Comparison of ENCODE assay signal across 8 cellular contexts in genomic region chr20:62860391-62860923, GRCh38. TPM values are rescaled to one million over a fixed set of nuclear protein-coding genes. Genes with fewer than 3 reads are reported as not detected.
DNase-seq lines count a peak whose midpoint lies in the region; ATAC-seq and TF ChIP-seq lines count a peak whose summit lies in the region.

No MANE protein-coding gene starts in this region.

- 15 to 32% methylated on average over 4 to 24 of the region's 24 CpGs for WGBS in testis, 2 donors

- 0 out of 2 replicates have a peak, but pooled peaks cover 2% of the 10 kb centered on the region for H4K20me1 ChIP-seq in KMS-11 (ENCODE audit: insufficient read depth)

- no peaks in the 10 kb centered on the region for H3K9me3 ChIP-seq in testis

- peaks cover 21% of the 10 kb centered on the region for H3K4me1 ChIP-seq in KMS-11 (ENCODE audit: low read depth, poor library complexity, severe bottlenecking)
- peaks cover 8% of the 10 kb centered on the region for H3K4me1 ChIP-seq in testis

- H3K27ac ChIP-seq in KMS-11 (no peak overlapping the region), testis (no peak overlapping the region)

- peak in 2 of 3 experiments; percentile 52 to 67 for DNase-seq in NCI-H1417 (lab: John Stamatoyannopoulos, UW)
- no peak for DNase-seq in NCI-H1417 treated with DMSO at 0.1 percent for 48 hours (lab: John Stamatoyannopoulos, UW)
- DNase-seq in astrocyte of the cerebellum (ENCODE audit: low read depth) = no peak
- DNase-seq in kidney epithelial cell (ENCODE audit: low read depth) = no peak
- no peak for DNase-seq in testis
- no peak for DNase-seq in NCI-H2107 treated with DMSO at 0.1 percent for 48 hours (lab: John Stamatoyannopoulos, UW; ENCODE audit: unreplicated experiment)

- H3K79me2 ChIP-seq in KMS-11 (ENCODE audit: insufficient read depth, low read depth) = peaks cover 10% of the 10 kb centered on the region

- peak overlapping the region; percentile 64 for H3K4me2 ChIP-seq in KMS-11

- H3K4me3 ChIP-seq in KMS-11 (IDR thresholded peaks at IDR 0.05; ENCODE audit: insufficient read depth, low read depth, low read length) (no peak overlapping the region), astrocyte of the cerebellum (ENCODE audit: low read depth, low read length) (peak overlapping the region; percentile 46), kidney epithelial cell (ENCODE audit: low read depth, low read length) (peak overlapping the region; percentile 29), testis (peak overlapping the region; percentile 27 to 55)

- intact Hi-C loops in testis (cut with DNase I; ENCODE audit: low total_unique reads) = no loop called here

- no peak for ATAC-seq in HG02884 (IDR thresholded peaks at IDR 0.05; ENCODE audit: unreplicated experiment)

- no peak overlapping the region for H3K9ac ChIP-seq in KMS-11

- no peak for TF ChIP-seq POLR2A in testis (IDR thresholded peaks at IDR 0.05)

- no peaks in the 10 kb centered on the region for H3K27me3 ChIP-seq in KMS-11 (ENCODE audit: insufficient read depth, low read depth)
- no peaks in the 10 kb centered on the region for H3K27me3 ChIP-seq in kidney epithelial cell (ENCODE audit: control insufficient read depth, insufficient read depth, low read length)
- no peaks in the 10 kb centered on the region for H3K27me3 ChIP-seq in testis

- no peak overlapping the region for H2AFZ ChIP-seq in KMS-11 (ENCODE audit: low read depth)

- in situ Hi-C loops in astrocyte of the cerebellum (cut with HindIII; ENCODE audit: low sequenced_read_pairs) = no loop called here

- no peak for TF ChIP-seq CTCF in KMS-11 (conservative IDR thresholded peaks at IDR 0.05; ENCODE audit: low read depth, low read length)
- no peak for TF ChIP-seq CTCF in astrocyte of the cerebellum (IDR thresholded peaks at IDR 0.05; ENCODE audit: low read depth, low read length, missing control alignments)
- TF ChIP-seq CTCF in kidney epithelial cell (IDR thresholded peaks at IDR 0.05; ENCODE audit: insufficient read depth, low read length, poor library complexity, severe bottlenecking) = peak; percentile 1
- TF ChIP-seq CTCF in testis (IDR thresholded peaks at IDR 0.05) = no peak

- no peaks in the 10 kb centered on the region; the same call in 1 of the 2 replicates for H3K36me3 ChIP-seq in KMS-11 (ENCODE audit: insufficient read depth)
- no peaks in the 10 kb centered on the region for H3K36me3 ChIP-seq in kidney epithelial cell (ENCODE audit: control insufficient read depth, insufficient read depth, low read length)
- no peaks in the 10 kb centered on the region for H3K36me3 ChIP-seq in testis (ENCODE audit: low read depth, missing control alignments)

RNA-seq across cellular contexts. Expression of gene TCFL5, which starts 1.2 kb away (rescaled TPM):
- total RNA-seq in kidney epithelial cell (4.3 and 5.4 TPM in 2 replicates), testis (10 to 100 TPM; 66.4 to 85.3 TPM)
- polyA plus RNA-seq in testis (ENCODE audit: insufficient read depth, low read depth, low replicate concordance) = 184 TPM

RNA-seq across cellular contexts. Expression of gene COL9A3, which starts 43.6 kb away (rescaled TPM):
- total RNA-seq in kidney epithelial cell (5.4 and 10.4 TPM in 2 replicates), testis (10 to 100 TPM; 19.1 to 50.6 TPM)
- polyA plus RNA-seq in testis (ENCODE audit: insufficient read depth, low read depth, low replicate concordance) = 21.3 TPM

RNA-seq across cellular contexts. Expression of gene OGFR, which starts 55.8 kb away (rescaled TPM):
- total RNA-seq in kidney epithelial cell = 54.4 and 61.3 TPM in 2 replicates
- total RNA-seq in testis = 10 to 100 TPM; 46.6 to 57.0 TPM
- 23.7 TPM for polyA plus RNA-seq in testis (ENCODE audit: insufficient read depth, low read depth, low replicate concordance)

Comparison
In these comparisons a context has a peak if more than half of its experiments do, and no peak if none do; other contexts are left out.
1. DNase-seq: peak in NCI-H1417 (2 of 3); none in NCI-H1417 treated with DMSO at 0.1 percent for 48 hours (single experiment), astrocyte of the cerebellum (single experiment), kidney epithelial cell (single experiment), testis (single experiment) and NCI-H2107 treated with DMSO at 0.1 percent for 48 hours (single experiment).
2. RNA of gene TCFL5, which starts 1.2 kb away (total RNA-seq): 66.4 to 85.3 TPM in testis; 4.3 to 5.4 TPM in kidney epithelial cell; every median in the first group is over 10 times any median in the second.